Comparison of ENCODE assay signal across 2 cellular contexts in the genomic region with DNA sequence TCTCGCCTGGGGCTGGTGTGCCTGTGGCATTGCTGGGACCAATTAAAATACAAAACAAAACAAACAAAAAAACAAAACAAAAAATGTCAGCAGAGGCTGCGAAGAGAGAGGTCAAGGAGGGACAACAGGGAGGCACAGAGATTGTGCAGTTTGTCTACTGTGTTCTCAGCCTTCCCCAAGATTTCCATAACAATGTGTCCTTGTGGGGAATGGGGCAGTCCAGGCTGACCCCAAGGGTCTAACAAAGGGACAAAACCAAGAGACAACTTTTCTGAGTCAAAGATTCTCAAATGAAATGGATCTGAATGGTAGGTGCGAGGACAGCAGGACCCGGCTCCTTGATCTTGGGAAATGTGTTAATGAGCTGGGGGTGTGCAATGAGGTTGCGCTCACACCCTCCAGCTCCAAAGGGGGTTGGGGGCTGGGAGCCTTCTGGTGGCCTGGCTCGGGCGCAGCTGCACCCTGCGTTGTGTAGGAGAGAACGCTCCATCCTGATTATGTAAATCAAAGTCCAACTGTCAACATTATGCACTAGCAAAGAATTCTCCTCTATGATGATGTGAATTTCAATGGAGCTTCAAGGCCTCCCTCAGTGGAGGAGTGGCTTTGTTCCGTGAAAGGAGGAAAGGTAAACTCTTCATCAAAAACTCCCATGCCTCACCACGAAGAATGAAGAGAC.
TF ChIP-seq lines count a peak whose summit lies in the region.

No MANE protein-coding gene starts in this region.

TF ChIP-seq in HepG2, 621 proteins besides CTCF, POLR2A, EP300 and RAD21 (continues in another document):
- TF ChIP-seq NR2F6 (IDR thresholded peaks at IDR 0.05) = no peak
- TF ChIP-seq NR2F6 (CRISPR knock-in tag; IDR thresholded peaks at IDR 0.05) = 0 out of 2 replicates have a peak, but pooled peaks have one; percentile 17
- peak; percentile 52; the same call in 1 of the 2 replicates for TF ChIP-seq SALL1 (CRISPR knock-in tag; IDR thresholded peaks at IDR 0.05)
- TF ChIP-seq ZFX (CRISPR knock-in tag; IDR thresholded peaks at IDR 0.05; ENCODE audit: low read depth) = peak; percentile 35; the same call in 1 of the 2 replicates
- 0 out of 2 replicates have a peak, but pooled peaks have one; percentile 23 for TF ChIP-seq ZNF121 (CRISPR knock-in tag; IDR thresholded peaks at IDR 0.05)
- peak; percentile 39; the same call in 1 of the 2 replicates for TF ChIP-seq HNF4A (CRISPR knock-in tag; IDR thresholded peaks at IDR 0.05)
- TF ChIP-seq, protein P1, sequence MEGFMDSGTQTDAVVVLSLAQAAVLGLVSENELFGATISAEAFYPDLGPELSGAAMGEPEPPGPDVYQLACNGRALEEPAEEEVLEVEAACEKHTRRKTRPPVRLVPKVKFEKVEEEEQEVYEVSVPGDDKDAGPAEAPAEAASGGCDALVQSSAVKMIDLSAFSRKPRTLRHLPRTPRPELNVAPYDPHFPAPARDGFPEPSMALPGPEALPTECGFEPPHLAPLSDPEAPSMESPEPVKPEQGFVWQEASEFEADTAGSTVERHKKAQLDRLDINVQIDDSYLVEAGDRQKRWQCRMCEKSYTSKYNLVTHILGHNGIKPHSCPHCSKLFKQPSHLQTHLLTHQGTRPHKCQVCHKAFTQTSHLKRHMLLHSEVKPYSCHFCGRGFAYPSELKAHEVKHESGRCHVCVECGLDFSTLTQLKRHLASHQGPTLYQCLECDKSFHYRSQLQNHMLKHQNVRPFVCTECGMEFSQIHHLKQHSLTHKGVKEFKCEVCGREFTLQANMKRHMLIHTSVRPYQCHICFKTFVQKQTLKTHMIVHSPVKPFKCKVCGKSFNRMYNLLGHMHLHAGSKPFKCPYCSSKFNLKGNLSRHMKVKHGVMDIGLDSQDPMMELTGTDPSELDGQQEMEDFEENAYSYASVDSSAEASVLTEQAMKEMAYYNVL (CRISPR knock-in tag; IDR thresholded peaks at IDR 0.05; ENCODE audit: borderline replicate concordance) = no peak
- peak; percentile 15; the same call in 1 of the 2 replicates for TF ChIP-seq NCOA2 (CRISPR knock-in tag; IDR thresholded peaks at IDR 0.05)
- TF ChIP-seq, protein P2, sequence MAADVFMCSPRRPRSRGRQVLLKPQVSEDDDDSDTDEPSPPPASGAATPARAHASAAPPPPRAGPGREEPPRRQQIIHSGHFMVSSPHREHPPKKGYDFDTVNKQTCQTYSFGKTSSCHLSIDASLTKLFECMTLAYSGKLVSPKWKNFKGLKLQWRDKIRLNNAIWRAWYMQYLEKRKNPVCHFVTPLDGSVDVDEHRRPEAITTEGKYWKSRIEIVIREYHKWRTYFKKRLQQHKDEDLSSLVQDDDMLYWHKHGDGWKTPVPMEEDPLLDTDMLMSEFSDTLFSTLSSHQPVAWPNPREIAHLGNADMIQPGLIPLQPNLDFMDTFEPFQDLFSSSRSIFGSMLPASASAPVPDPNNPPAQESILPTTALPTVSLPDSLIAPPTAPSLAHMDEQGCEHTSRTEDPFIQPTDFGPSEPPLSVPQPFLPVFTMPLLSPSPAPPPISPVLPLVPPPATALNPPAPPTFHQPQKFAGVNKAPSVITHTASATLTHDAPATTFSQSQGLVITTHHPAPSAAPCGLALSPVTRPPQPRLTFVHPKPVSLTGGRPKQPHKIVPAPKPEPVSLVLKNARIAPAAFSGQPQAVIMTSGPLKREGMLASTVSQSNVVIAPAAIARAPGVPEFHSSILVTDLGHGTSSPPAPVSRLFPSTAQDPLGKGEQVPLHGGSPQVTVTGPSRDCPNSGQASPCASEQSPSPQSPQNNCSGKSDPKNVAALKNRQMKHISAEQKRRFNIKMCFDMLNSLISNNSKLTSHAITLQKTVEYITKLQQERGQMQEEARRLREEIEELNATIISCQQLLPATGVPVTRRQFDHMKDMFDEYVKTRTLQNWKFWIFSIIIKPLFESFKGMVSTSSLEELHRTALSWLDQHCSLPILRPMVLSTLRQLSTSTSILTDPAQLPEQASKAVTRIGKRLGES (CRISPR knock-in tag; IDR thresholded peaks at IDR 0.05; ENCODE audit: borderline replicate concordance) = no peak
- TF ChIP-seq SAP130 (CRISPR knock-in tag; IDR thresholded peaks at IDR 0.05; ENCODE audit: low read depth) = 0 out of 2 replicates have a peak, but pooled peaks have one; percentile 22
- TF ChIP-seq ZNF609 (CRISPR knock-in tag; IDR thresholded peaks at IDR 0.05; ENCODE audit: borderline replicate concordance) = 0 out of 2 replicates have a peak, but pooled peaks have one; percentile 24
- no peak for TF ChIP-seq MAF1 (CRISPR knock-in tag; IDR thresholded peaks at IDR 0.05; ENCODE audit: borderline replicate concordance)
- peak; percentile 10; the same call in 1 of the 2 replicates for TF ChIP-seq RXRB (CRISPR knock-in tag; IDR thresholded peaks at IDR 0.05; ENCODE audit: borderline replicate concordance)
- peak; percentile 28; the same call in 1 of the 2 replicates for TF ChIP-seq FOXA3 (CRISPR knock-in tag; IDR thresholded peaks at IDR 0.05)

TF ChIP-seq in GM12891, 5 proteins besides CTCF, POLR2A, EP300 and RAD21:
- no peak for TF ChIP-seq SPI1 (IDR thresholded peaks at IDR 0.05; ENCODE audit: low read depth, low read length)
- no peak for TF ChIP-seq POLR2AphosphoS5 (IDR thresholded peaks at IDR 0.05; ENCODE audit: low read depth, low read length)
- TF ChIP-seq TAF1 (IDR thresholded peaks at IDR 0.05; ENCODE audit: low read depth, low read length) = no peak
- no peak for TF ChIP-seq PAX5 (IDR thresholded peaks at IDR 0.05; ENCODE audit: insufficient read depth, low read length, severe bottlenecking)
- no peak for TF ChIP-seq POU2F2 (IDR thresholded peaks at IDR 0.05; ENCODE audit: low read depth, low read length)
